9 cellular contexts compared by ENCODE assay signal in the genomic region with DNA sequence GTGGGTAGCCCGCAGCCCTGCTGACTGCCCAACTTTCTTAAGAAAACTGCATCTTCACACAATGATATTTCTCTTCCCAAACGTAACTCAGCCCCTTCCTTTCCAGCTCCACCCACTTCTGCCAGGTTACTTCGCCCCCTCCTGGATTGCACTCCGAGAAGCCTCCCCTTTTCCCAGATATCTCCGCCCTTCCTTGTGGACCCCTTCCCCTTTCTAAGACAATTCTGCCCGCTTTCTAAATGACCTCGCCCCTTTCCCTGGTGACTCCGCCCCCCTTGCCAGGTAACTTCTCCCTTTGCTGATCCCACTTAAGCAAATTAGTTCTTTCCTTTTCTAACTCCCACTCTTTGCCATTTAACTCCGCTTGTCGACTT. TPM values are rescaled to one million over a fixed set of nuclear protein-coding genes. Genes with fewer than 3 reads are reported as not detected.
DNase-seq lines count a peak whose midpoint lies in the region; ATAC-seq, FAIRE-seq and TF ChIP-seq lines count a peak whose summit lies in the region.
"Had no signal": no experiment of that assay in that cellular context is flagged by ENCODE, and none has a peak within 500 bp of the region (broad histone marks: within the 10 kb centered on the region; RNA-seq: fewer than 3 reads in every experiment).

No MANE protein-coding gene starts in this region.

- POLR2A ChIA-PET in Caco-2 (lab: Charles Lee), result interaction anchor here (0.5 to 2.2 kb wide), 12 partner anchors 10 to 828 kb away, joined by 3 to 67 read pairs (median 7); partner anchors contain the start of genes ETFB, JOSD2 and ZNF175

- H3K9me3 ChIP-seq in Caco-2, result no peaks in the 10 kb centered on the region
- H3K9me3 ChIP-seq in astrocyte (ENCODE audit: insufficient read depth, low read depth, low read length), result no peaks in the 10 kb centered on the region
- no peaks in the 10 kb centered on the region for H3K9me3 ChIP-seq in lower lobe of right lung
- no peaks in the 10 kb centered on the region for H3K9me3 ChIP-seq in vagina

- no peaks in the 10 kb centered on the region for H4K20me1 ChIP-seq in astrocyte (ENCODE audit: insufficient read depth, low read length)

- no peak for DNase-seq in Caco-2
- no peak for DNase-seq in HFFc6
- no peak for DNase-seq in astrocyte (ENCODE audit: low read depth)
- DNase-seq in lower lobe of right lung, result no peak
- no peak for DNase-seq in vagina (ENCODE audit: extremely low spot score in 2 of 2)
- no peak for DNase-seq in hippocampal formation (lab: John Stamatoyannopoulos, UW)
- no peak for DNase-seq in NCI-H1048 (lab: John Stamatoyannopoulos, UW)

- H3K4me1 Mint-ChIP-seq in Caco-2 (ENCODE audit: low read depth, unreplicated experiment) (peaks cover 25% of the 10 kb centered on the region), HFFc6 (ENCODE audit: low read depth) (peaks cover 23% of the 10 kb centered on the region), astrocyte (ENCODE audit: low read depth, unreplicated experiment) (no peaks in the 10 kb centered on the region)

- H3K9me3 Mint-ChIP-seq in Caco-2 (ENCODE audit: unreplicated experiment) (no peaks in the 10 kb centered on the region), HFFc6 (no peaks in the 10 kb centered on the region), astrocyte (ENCODE audit: unreplicated experiment) (no peaks in the 10 kb centered on the region)

- CTCF ChIA-PET in Caco-2 (lab: Charles Lee), result interaction anchor here (0.6 to 3.9 kb wide), 18 partner anchors 15 to 621 kb away, joined by 3 to 46 read pairs (median 7); partner anchors contain the start of genes ETFB and NKG7

- H3K4me3 ChIP-seq in Caco-2 (ENCODE audit: low read depth, low read length), result peak overlapping the region; percentile 78
- peak overlapping the region; percentile 54 for H3K4me3 ChIP-seq in astrocyte (ENCODE audit: insufficient read depth, low read depth, low read length)
- peak overlapping the region; percentile 77 for H3K4me3 ChIP-seq in lower lobe of right lung
- peak overlapping the region; percentile 47 to 81 for H3K4me3 ChIP-seq in vagina

- ATAC-seq in lower lobe of right lung, result peak in 1 of 2 donors; percentile 3
- ATAC-seq in HG03039 (IDR thresholded peaks at IDR 0.05; ENCODE audit: unreplicated experiment), result no peak

- H3K27me3 Mint-ChIP-seq in Caco-2 (ENCODE audit: insufficient read depth, unreplicated experiment), result no peaks in the 10 kb centered on the region
- peaks cover 3% of the 10 kb centered on the region for H3K27me3 Mint-ChIP-seq in HFFc6 (ENCODE audit: insufficient read depth)
- H3K27me3 Mint-ChIP-seq in astrocyte (ENCODE audit: low read depth, unreplicated experiment), result peaks cover 15% of the 10 kb centered on the region

- BruUV-seq in Caco-2 (replicated peaks; lab: Mats Ljungman, UMichigan), result no TSS peak

- H3K27ac ChIP-seq in astrocyte (ENCODE audit: low read depth, low read length) (no peak overlapping the region), lower lobe of right lung (peak overlapping the region; percentile 64), vagina (peak overlapping the region; percentile 84)

- H3K27ac Mint-ChIP-seq in Caco-2 (ENCODE audit: unreplicated experiment), result peak overlapping the region; percentile 90
- peak overlapping the region; percentile 95 for H3K27ac Mint-ChIP-seq in HFFc6
- H3K27ac Mint-ChIP-seq in astrocyte (ENCODE audit: unreplicated experiment), result peak overlapping the region; percentile 78

- H3K9ac ChIP-seq in astrocyte (ENCODE audit: low read length), result no peak overlapping the region

- intact Hi-C loops in Caco-2 (cut with micrococcal nuclease; ENCODE audit: unreplicated experiment), result loop anchor here (1.0 to 2.0 kb wide), 5 partner anchors 15 to 318 kb away; no protein-coding TSS in a partner anchor
- intact Hi-C loops in lower lobe of right lung (cut with DNase I), result no loop called here
- intact Hi-C loops in vagina (cut with DNase I), result loop anchor here (10.0 kb wide), 2 partner anchors 56 to 244 kb away; partner anchors contain the start of gene C19orf84

- H3K27me3 ChIP-seq in Caco-2 (replicated peaks; ENCODE audit: control insufficient read depth, insufficient read depth, low read length) (no peaks in the 10 kb centered on the region), astrocyte (ENCODE audit: insufficient read depth, low read length) (no peaks in the 10 kb centered on the region), lower lobe of right lung (ENCODE audit: low read depth) (no peaks in the 10 kb centered on the region), vagina (no peaks in the 10 kb centered on the region)

- peaks cover 24% of the 10 kb centered on the region for H3K36me3 Mint-ChIP-seq in Caco-2 (ENCODE audit: insufficient read depth, unreplicated experiment)
- H3K36me3 Mint-ChIP-seq in HFFc6 (ENCODE audit: low read depth), result no peaks in the 10 kb centered on the region
- H3K36me3 Mint-ChIP-seq in astrocyte (ENCODE audit: low read depth, unreplicated experiment), result peaks cover 7% of the 10 kb centered on the region

- H3K4me2 ChIP-seq in astrocyte (ENCODE audit: low read length), result peak overlapping the region; percentile 83

- H3K36me3 ChIP-seq in Caco-2 (ENCODE audit: control insufficient read depth, insufficient read depth, low read length) (0 out of 2 replicates have a peak, but pooled peaks cover 1% of the 10 kb centered on the region), astrocyte (ENCODE audit: insufficient read depth, low read length) (no peaks in the 10 kb centered on the region), lower lobe of right lung (no peaks in the 10 kb centered on the region), vagina (no peaks in the 10 kb centered on the region)

- H3K4me1 ChIP-seq in Caco-2, result peaks cover 26% of the 10 kb centered on the region
- peaks cover 3% of the 10 kb centered on the region for H3K4me1 ChIP-seq in astrocyte (ENCODE audit: insufficient read depth, low read length)
- peaks cover 19% of the 10 kb centered on the region for H3K4me1 ChIP-seq in lower lobe of right lung
- peaks cover 21% of the 10 kb centered on the region for H3K4me1 ChIP-seq in vagina

- no peak for TF ChIP-seq POLR2A in vagina (IDR thresholded peaks at IDR 0.05)

- no peak for FAIRE-seq in astrocyte (lab: Jason Lieb, UNC)

- TF ChIP-seq CTCF in Caco-2 (IDR thresholded peaks at IDR 0.05; ENCODE audit: insufficient read depth in 1 of 2, low read depth in 1 of 2, low read length in 1 of 2, severe bottlenecking in 1 of 2, unreplicated experiment in 1 of 2) (no peak), HFFc6 (IDR thresholded peaks at IDR 0.05) (no peak), astrocyte (IDR thresholded peaks at IDR 0.05; ENCODE audit: insufficient read depth, low read depth, low read length) (no peak), lower lobe of right lung (IDR thresholded peaks at IDR 0.05) (no peak), vagina (IDR thresholded peaks at IDR 0.05) (no peak)

- H2AFZ ChIP-seq in astrocyte (ENCODE audit: low read depth, low read length), result peak overlapping the region; percentile 54

- H3K4me3 Mint-ChIP-seq in Caco-2 (ENCODE audit: unreplicated experiment) (peak overlapping the region; percentile 86), HFFc6 (peak overlapping the region; percentile 91), astrocyte (ENCODE audit: unreplicated experiment) (peak overlapping the region; percentile 94)

- no peaks in the 10 kb centered on the region for H3K79me2 ChIP-seq in astrocyte (ENCODE audit: insufficient read depth, low read length)

RNA-seq across cellular contexts. Expression of gene VSIG10L, which starts 2.6 kb away (rescaled TPM):
- total RNA-seq in Caco-2 (2022) (4.5 and 5.0 TPM in 2 replicates), astrocyte (4.2 and 4.7 TPM in 2 replicates), lower lobe of right lung (3.2 TPM), vagina (20.1 TPM)
- 1 to 10 TPM in 2 of 6 experiments, under 1 TPM in 4; 0.79 to 1.6 (median 0.89) TPM for total RNA-seq in HFFc6 (2021; fragmentation: NEBNext Ultra II Directional; extraction: Animal tissue kit (Norgen Biotek cat#: 25700))

RNA-seq across cellular contexts. Expression of gene ETFB, which starts 26.9 kb away (rescaled TPM):
- 228 and 239 TPM in 2 replicates for total RNA-seq in Caco-2 (2022)
- total RNA-seq in HFFc6 (2021; fragmentation: NEBNext Ultra II Directional; extraction: Animal tissue kit (Norgen Biotek cat#: 25700)), result 100 to 1,000 TPM; 109 to 157 (median 132) TPM
- 64.3 and 72.5 TPM in 2 replicates for total RNA-seq in astrocyte
- total RNA-seq in lower lobe of right lung, result 59.8 TPM
- total RNA-seq in vagina, result 114 TPM

RNA-seq across cellular contexts. Expression of gene IGLON5, which starts 27.9 kb away (rescaled TPM):
- total RNA-seq in Caco-2 (2022) (not detected in 2 replicates), astrocyte (5.4 and 6.6 TPM in 2 replicates), lower lobe of right lung (not detected), vagina (not detected)
- total RNA-seq in HFFc6 (2021; fragmentation: NEBNext Ultra II Directional; extraction: Animal tissue kit (Norgen Biotek cat#: 25700)), result not detected
- total RNA-seq: SK-MEL-5 had no signal

RNA-seq across cellular contexts. Expression of gene CLDND2, which starts 29.5 kb away (rescaled TPM):
- total RNA-seq in Caco-2 (2022) (1.6 TPM in 1 of 2 replicates, not detected in the other), astrocyte (0.84 and 1.4 TPM in 2 replicates), lower lobe of right lung (1.9 TPM), vagina (not detected)
- total RNA-seq in HFFc6 (2021; fragmentation: NEBNext Ultra II Directional; extraction: Animal tissue kit (Norgen Biotek cat#: 25700)), result 1 to 10 TPM in 3 of 6 experiments, under 1 TPM in 3; 0.60 to 2.3 (median 0.94) TPM
- total RNA-seq: SK-MEL-5 had no signal

RNA-seq across cellular contexts. Expression of gene NKG7, which starts 33.2 kb away (rescaled TPM):
- not detected in 2 replicates for total RNA-seq in Caco-2 (2022)
- total RNA-seq in HFFc6 (2021; fragmentation: NEBNext Ultra II Directional; extraction: Animal tissue kit (Norgen Biotek cat#: 25700)), result not detected
- total RNA-seq in astrocyte, result not detected in 2 replicates
- 31.7 TPM for total RNA-seq in lower lobe of right lung
- 3.4 TPM for total RNA-seq in vagina
- total RNA-seq: SK-MEL-5 had no signal
